12 cellular contexts compared by ENCODE assay signal in genomic region chr5:74953961-74954720, GRCh38.
DNase-seq lines count a peak whose midpoint lies in the region; ATAC-seq and TF ChIP-seq lines count a peak whose summit lies in the region.
"Had no signal": no experiment of that assay in that cellular context is flagged by ENCODE, and none has a peak within 500 bp of the region (broad histone marks: within the 10 kb centered on the region; RNA-seq: fewer than 3 reads in every experiment).

No MANE protein-coding gene starts in this region.

- H3K4me1 ChIP-seq in tibial nerve = no peaks in the 10 kb centered on the region
- no peaks in the 10 kb centered on the region for H3K4me1 ChIP-seq in left ventricle myocardium inferior

- H3K36me3 ChIP-seq in tibial nerve = no peaks in the 10 kb centered on the region
- no peaks in the 10 kb centered on the region for H3K36me3 ChIP-seq in left ventricle myocardium inferior
- H3K36me3 ChIP-seq: BLaER1 treated with 17β-estradiol and CSF1 and Interleukin-3, amounts not matched to agents 10 nM and 100 nM had no signal

- H3K4me3 ChIP-seq in tibial nerve (no peak overlapping the region), left ventricle myocardium inferior (no peak overlapping the region)
- H3K4me3 ChIP-seq: BLaER1 treated with 17β-estradiol and CSF1 and Interleukin-3, amounts not matched to agents 10 nM and 100 nM had no signal

- TF ChIP-seq CTCF in tibial nerve (IDR thresholded peaks at IDR 0.05) (no peak), left ventricle myocardium inferior (IDR thresholded peaks at IDR 0.05; ENCODE audit: borderline replicate concordance) (no peak)

- DNase-seq in AG08395 (ENCODE audit: low spot score) = peak; percentile 36
- peak; percentile 40 for DNase-seq in RPMI7951 (ENCODE audit: low read depth)
- peak; percentile 85 for DNase-seq in islet precursor cell
- DNase-seq in tibial nerve (ENCODE audit: low spot score in 2 of 2) = no peak
- DNase-seq in activated CD4-positive, alpha-beta T cell treated with anti-CD3 and anti-CD28 coated beads, Interleukin-2, amount 50 U/mL, for 4 hours = no peak
- no peak for DNase-seq in left ventricle myocardium inferior
- no peak for DNase-seq in left colon
- DNase-seq: mesendoderm; NCI-H446; stimulated activated CD4-positive, alpha-beta T cell treated with anti-CD3 and anti-CD28 coated beads, Interleukin-15, amount 100 ng/mL, for 24 hours had no signal

- H3K9me3 ChIP-seq in tibial nerve = no peaks in the 10 kb centered on the region
- peaks cover 7% of the 10 kb centered on the region for H3K9me3 ChIP-seq in left ventricle myocardium inferior (replicated peaks)
- H3K9me3 ChIP-seq: BLaER1 treated with 17β-estradiol and CSF1 and Interleukin-3, amounts not matched to agents 10 nM and 100 nM had no signal

- no peak for TF ChIP-seq POLR2A in tibial nerve (IDR thresholded peaks at IDR 0.05)

- 69 to 70% methylated on average over 8 of the region's 8 CpGs for WGBS in tibial nerve, 2 donors

- intact Hi-C loops in left ventricle myocardium inferior (cut with micrococcal nuclease) = no loop called here
- intact Hi-C loops in left colon (cut with DNase I, micrococcal nuclease) = no loop called here

- no peak for TF ChIP-seq EP300 in tibial nerve (IDR thresholded peaks at IDR 0.05)

- H3K27me3 ChIP-seq in tibial nerve (no peaks in the 10 kb centered on the region), left ventricle myocardium inferior (ENCODE audit: low read depth) (peaks cover 19% of the 10 kb centered on the region)
- H3K27me3 ChIP-seq: BLaER1 treated with 17β-estradiol and CSF1 and Interleukin-3, amounts not matched to agents 10 nM and 100 nM had no signal

- ATAC-seq in GM21717 (IDR thresholded peaks at IDR 0.05; ENCODE audit: unreplicated experiment) = peak; percentile 62
- no peak for ATAC-seq in left colon

- no peak overlapping the region for H3K27ac ChIP-seq in tibial nerve
- H3K27ac ChIP-seq in left ventricle myocardium inferior (replicated peaks) = no peak overlapping the region
- H3K27ac ChIP-seq: BLaER1 treated with 17β-estradiol and CSF1 and Interleukin-3, amounts not matched to agents 10 nM and 100 nM had no signal

Comparison
In these comparisons a context has a peak if more than half of its experiments do, and no peak if none do; other contexts are left out.
1. DNase-seq: peak in AG08395 (single experiment), RPMI7951 (single experiment) and islet precursor cell (single experiment); none in tibial nerve (0 of 2), activated CD4-positive, alpha-beta T cell treated with anti-CD3 and anti-CD28 coated beads, Interleukin-2, amount 50 U/mL, for 4 hours (0 of 2), left ventricle myocardium inferior (single experiment) and left colon (0 of 2).